Comparison of ENCODE assay signal across 2 cellular contexts in the genomic region with DNA sequence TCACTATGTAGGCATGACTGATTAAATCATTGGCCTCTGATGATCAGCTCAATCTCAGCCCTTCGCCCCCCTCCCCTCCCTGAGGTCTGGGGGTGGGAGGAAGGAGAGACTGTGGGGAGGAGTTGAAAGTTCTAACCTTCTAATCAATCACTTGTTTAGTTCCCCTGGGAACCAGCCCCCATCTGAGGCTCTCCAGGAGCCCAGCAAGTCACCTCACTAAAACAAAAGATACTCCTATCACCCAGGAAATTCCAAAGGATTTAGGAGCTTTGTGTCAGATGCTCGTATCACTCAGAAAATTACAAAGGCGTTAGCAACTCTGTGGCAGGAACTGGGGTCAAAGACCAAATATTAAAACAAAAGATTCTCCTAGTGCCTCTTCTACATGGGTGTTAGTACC.
TF ChIP-seq lines count a peak whose summit lies in the region.

No MANE protein-coding gene starts in this region.

TF ChIP-seq in GM23338, 12 proteins besides CTCF, POLR2A, EP300 and RAD21 (continues in another document):
- TF ChIP-seq EZH2 (IDR thresholded peaks at IDR 0.05; ENCODE audit: low read depth, unreplicated experiment) (no peak), ZNF331 (CRISPR knock-in tag; IDR thresholded peaks at IDR 0.05; ENCODE audit: low read depth) (no peak), EZH2phosphoT487 (IDR thresholded peaks at IDR 0.05; ENCODE audit: unreplicated experiment) (no peak), CREB1 (CRISPR knock-in tag; IDR thresholded peaks at IDR 0.05; ENCODE audit: low read depth) (no peak), NANOG (IDR thresholded peaks at IDR 0.05; ENCODE audit: borderline replicate concordance) (no peak), STAT1 (IDR thresholded peaks at IDR 0.05; ENCODE audit: unreplicated experiment) (no peak), ZNF114 (CRISPR knock-in tag; IDR thresholded peaks at IDR 0.05) (no peak)
- TF ChIP-seq, protein P1, sequence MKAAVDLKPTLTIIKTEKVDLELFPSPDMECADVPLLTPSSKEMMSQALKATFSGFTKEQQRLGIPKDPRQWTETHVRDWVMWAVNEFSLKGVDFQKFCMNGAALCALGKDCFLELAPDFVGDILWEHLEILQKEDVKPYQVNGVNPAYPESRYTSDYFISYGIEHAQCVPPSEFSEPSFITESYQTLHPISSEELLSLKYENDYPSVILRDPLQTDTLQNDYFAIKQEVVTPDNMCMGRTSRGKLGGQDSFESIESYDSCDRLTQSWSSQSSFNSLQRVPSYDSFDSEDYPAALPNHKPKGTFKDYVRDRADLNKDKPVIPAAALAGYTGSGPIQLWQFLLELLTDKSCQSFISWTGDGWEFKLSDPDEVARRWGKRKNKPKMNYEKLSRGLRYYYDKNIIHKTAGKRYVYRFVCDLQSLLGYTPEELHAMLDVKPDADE (IDR thresholded peaks at IDR 0.05): no peak
- TF ChIP-seq, protein P2, sequence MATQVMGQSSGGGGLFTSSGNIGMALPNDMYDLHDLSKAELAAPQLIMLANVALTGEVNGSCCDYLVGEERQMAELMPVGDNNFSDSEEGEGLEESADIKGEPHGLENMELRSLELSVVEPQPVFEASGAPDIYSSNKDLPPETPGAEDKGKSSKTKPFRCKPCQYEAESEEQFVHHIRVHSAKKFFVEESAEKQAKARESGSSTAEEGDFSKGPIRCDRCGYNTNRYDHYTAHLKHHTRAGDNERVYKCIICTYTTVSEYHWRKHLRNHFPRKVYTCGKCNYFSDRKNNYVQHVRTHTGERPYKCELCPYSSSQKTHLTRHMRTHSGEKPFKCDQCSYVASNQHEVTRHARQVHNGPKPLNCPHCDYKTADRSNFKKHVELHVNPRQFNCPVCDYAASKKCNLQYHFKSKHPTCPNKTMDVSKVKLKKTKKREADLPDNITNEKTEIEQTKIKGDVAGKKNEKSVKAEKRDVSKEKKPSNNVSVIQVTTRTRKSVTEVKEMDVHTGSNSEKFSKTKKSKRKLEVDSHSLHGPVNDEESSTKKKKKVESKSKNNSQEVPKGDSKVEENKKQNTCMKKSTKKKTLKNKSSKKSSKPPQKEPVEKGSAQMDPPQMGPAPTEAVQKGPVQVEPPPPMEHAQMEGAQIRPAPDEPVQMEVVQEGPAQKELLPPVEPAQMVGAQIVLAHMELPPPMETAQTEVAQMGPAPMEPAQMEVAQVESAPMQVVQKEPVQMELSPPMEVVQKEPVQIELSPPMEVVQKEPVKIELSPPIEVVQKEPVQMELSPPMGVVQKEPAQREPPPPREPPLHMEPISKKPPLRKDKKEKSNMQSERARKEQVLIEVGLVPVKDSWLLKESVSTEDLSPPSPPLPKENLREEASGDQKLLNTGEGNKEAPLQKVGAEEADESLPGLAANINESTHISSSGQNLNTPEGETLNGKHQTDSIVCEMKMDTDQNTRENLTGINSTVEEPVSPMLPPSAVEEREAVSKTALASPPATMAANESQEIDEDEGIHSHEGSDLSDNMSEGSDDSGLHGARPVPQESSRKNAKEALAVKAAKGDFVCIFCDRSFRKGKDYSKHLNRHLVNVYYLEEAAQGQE (IDR thresholded peaks at IDR 0.05; ENCODE audit: unreplicated experiment): no peak
- TF ChIP-seq, protein P3, sequence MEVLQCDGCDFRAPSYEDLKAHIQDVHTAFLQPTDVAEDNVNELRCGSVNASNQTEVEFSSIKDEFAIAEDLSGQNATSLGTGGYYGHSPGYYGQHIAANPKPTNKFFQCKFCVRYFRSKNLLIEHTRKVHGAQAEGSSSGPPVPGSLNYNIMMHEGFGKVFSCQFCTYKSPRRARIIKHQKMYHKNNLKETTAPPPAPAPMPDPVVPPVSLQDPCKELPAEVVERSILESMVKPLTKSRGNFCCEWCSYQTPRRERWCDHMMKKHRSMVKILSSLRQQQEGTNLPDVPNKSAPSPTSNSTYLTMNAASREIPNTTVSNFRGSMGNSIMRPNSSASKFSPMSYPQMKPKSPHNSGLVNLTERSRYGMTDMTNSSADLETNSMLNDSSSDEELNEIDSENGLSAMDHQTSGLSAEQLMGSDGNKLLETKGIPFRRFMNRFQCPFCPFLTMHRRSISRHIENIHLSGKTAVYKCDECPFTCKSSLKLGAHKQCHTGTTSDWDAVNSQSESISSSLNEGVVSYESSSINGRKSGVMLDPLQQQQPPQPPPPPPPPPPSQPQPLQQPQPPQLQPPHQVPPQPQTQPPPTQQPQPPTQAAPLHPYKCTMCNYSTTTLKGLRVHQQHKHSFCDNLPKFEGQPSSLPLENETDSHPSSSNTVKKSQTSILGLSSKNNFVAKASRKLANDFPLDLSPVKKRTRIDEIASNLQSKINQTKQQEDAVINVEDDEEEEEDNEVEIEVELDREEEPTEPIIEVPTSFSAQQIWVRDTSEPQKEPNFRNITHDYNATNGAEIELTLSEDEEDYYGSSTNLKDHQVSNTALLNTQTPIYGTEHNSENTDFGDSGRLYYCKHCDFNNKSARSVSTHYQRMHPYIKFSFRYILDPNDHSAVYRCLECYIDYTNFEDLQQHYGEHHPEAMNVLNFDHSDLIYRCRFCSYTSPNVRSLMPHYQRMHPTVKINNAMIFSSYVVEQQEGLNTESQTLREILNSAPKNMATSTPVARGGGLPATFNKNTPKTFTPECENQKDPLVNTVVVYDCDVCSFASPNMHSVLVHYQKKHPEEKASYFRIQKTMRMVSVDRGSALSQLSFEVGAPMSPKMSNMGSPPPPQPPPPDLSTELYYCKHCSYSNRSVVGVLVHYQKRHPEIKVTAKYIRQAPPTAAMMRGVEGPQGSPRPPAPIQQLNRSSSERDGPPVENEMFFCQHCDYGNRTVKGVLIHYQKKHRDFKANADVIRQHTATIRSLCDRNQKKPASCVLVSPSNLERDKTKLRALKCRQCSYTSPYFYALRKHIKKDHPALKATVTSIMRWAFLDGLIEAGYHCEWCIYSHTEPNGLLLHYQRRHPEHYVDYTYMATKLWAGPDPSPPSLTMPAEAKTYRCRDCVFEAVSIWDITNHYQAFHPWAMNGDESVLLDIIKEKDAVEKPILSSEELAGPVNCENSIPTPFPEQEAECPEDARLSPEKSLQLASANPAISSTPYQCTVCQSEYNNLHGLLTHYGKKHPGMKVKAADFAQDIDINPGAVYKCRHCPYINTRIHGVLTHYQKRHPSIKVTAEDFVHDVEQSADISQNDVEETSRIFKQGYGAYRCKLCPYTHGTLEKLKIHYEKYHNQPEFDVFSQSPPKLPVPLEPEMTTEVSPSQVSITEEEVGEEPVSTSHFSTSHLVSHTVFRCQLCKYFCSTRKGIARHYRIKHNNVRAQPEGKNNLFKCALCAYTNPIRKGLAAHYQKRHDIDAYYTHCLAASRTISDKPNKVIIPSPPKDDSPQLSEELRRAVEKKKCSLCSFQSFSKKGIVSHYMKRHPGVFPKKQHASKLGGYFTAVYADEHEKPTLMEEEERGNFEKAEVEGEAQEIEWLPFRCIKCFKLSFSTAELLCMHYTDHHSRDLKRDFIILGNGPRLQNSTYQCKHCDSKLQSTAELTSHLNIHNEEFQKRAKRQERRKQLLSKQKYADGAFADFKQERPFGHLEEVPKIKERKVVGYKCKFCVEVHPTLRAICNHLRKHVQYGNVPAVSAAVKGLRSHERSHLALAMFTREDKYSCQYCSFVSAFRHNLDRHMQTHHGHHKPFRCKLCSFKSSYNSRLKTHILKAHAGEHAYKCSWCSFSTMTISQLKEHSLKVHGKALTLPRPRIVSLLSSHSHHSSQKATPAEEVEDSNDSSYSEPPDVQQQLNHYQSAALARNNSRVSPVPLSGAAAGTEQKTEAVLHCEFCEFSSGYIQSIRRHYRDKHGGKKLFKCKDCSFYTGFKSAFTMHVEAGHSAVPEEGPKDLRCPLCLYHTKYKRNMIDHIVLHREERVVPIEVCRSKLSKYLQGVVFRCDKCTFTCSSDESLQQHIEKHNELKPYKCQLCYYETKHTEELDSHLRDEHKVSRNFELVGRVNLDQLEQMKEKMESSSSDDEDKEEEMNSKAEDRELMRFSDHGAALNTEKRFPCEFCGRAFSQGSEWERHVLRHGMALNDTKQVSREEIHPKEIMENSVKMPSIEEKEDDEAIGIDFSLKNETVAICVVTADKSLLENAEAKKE (CRISPR knock-in tag; IDR thresholded peaks at IDR 0.05): no peak

TF ChIP-seq in H1, 55 proteins besides CTCF, POLR2A, EP300 and RAD21:
- TF ChIP-seq CBX5 (IDR thresholded peaks at IDR 0.05; ENCODE audit: low read depth, low read length) (no peak), HDAC2 (IDR thresholded peaks at IDR 0.05; ENCODE audit: borderline replicate concordance in 1 of 2, low read depth in 2 of 2, low read length in 2 of 2) (no peak), ZNF274 (IDR thresholded peaks at IDR 0.05; ENCODE audit: borderline replicate concordance, extremely low read depth, low read length) (no peak), SP2 (IDR thresholded peaks at IDR 0.05; ENCODE audit: low read length) (no peak), SP4 (IDR thresholded peaks at IDR 0.05; ENCODE audit: low read length) (no peak), RBBP5 (IDR thresholded peaks at IDR 0.05; ENCODE audit: borderline replicate concordance, low read depth, low read length) (no peak), KDM5A (IDR thresholded peaks at IDR 0.05; ENCODE audit: low read length) (no peak), GTF2F1 (IDR thresholded peaks at IDR 0.05; ENCODE audit: borderline replicate concordance, low read depth, low read length) (no peak), MAFK (IDR thresholded peaks at IDR 0.05; ENCODE audit: low read depth, low read length) (no peak), TBP (IDR thresholded peaks at IDR 0.05; ENCODE audit: low read depth, low read length) (no peak), EZH2 (IDR thresholded peaks at IDR 0.05; ENCODE audit: low read depth, low read length, severe bottlenecking) (no peak), NANOG (IDR thresholded peaks at IDR 0.05; ENCODE audit: insufficient read depth, low read depth, low read length, poor library complexity, severe bottlenecking) (no peak)
- TF ChIP-seq, protein P4, sequence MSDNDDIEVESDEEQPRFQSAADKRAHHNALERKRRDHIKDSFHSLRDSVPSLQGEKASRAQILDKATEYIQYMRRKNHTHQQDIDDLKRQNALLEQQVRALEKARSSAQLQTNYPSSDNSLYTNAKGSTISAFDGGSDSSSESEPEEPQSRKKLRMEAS (IDR thresholded peaks at IDR 0.05): no peak
- TF ChIP-seq, protein P5, sequence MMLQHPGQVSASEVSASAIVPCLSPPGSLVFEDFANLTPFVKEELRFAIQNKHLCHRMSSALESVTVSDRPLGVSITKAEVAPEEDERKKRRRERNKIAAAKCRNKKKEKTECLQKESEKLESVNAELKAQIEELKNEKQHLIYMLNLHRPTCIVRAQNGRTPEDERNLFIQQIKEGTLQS (IDR thresholded peaks at IDR 0.05; ENCODE audit: insufficient read depth, low read depth, low read length): no peak
- TF ChIP-seq, protein P6, sequence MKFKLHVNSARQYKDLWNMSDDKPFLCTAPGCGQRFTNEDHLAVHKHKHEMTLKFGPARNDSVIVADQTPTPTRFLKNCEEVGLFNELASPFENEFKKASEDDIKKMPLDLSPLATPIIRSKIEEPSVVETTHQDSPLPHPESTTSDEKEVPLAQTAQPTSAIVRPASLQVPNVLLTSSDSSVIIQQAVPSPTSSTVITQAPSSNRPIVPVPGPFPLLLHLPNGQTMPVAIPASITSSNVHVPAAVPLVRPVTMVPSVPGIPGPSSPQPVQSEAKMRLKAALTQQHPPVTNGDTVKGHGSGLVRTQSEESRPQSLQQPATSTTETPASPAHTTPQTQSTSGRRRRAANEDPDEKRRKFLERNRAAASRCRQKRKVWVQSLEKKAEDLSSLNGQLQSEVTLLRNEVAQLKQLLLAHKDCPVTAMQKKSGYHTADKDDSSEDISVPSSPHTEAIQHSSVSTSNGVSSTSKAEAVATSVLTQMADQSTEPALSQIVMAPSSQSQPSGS (IDR thresholded peaks at IDR 0.05; ENCODE audit: low read length): no peak
